In genomic region chr5:55667938-55668337, GRCh38 we compare ENCODE assay signal across 10 cellular contexts.
"Had no signal": no experiment of that assay in that cellular context is flagged by ENCODE, and none has a peak within 500 bp of the region (broad histone marks: within the 10 kb centered on the region; RNA-seq: fewer than 3 reads in every experiment).

No MANE protein-coding gene starts in this region.

- H2AFZ ChIP-seq: parathyroid adenoma had no signal

- H3K4me1 ChIP-seq: parathyroid adenoma, upper lobe of left lung had no signal

- H3K27ac ChIP-seq: foreskin keratinocyte, left lung, parathyroid adenoma, upper lobe of left lung had no signal

- H3K4me3 ChIP-seq: left lung, skin epidermis, upper lobe of left lung had no signal

- H3K79me2 ChIP-seq: parathyroid adenoma had no signal

- ATAC-seq: stimulated activated effector memory CD8-positive, alpha-beta T cell treated with anti-CD3 and anti-CD28 coated beads, Interleukin-12 subunit alpha, Interleukin-12 subunit beta, amount 100 ng/mL, for 72 hours had no signal

- DNase-seq: activated CD4-positive, alpha-beta T cell treated with anti-CD3 and anti-CD28 coated beads, Interleukin-2, amount 50 U/mL, for 1 hour; activated naive CD4-positive, alpha-beta T cell treated with anti-CD3 and anti-CD28 coated beads, Interleukin-2, amount 10 ng/mL, durations not matched to agents 7 days and 5 days; left lung; substantia nigra; T-helper 2 cell; upper lobe of left lung had no signal

- H3K27me3 ChIP-seq: foreskin keratinocyte, left lung, upper lobe of left lung had no signal

- H3K9me3 ChIP-seq: left lung, upper lobe of left lung had no signal
